14 cellular contexts compared by ENCODE assay signal in genomic region chr22:19876941-19877625, GRCh38. TPM values are rescaled to one million over a fixed set of nuclear protein-coding genes. Genes with fewer than 3 reads are reported as not detected.
A peak's percentile ranks its signal among the peaks of the same experiment; 100 is the strongest.
DNase-seq lines count a peak whose midpoint lies in the region; ATAC-seq, FAIRE-seq and TF ChIP-seq lines count a peak whose summit lies in the region.
"Had no signal": no experiment of that assay in that cellular context is flagged by ENCODE, and none has a peak within 500 bp of the region (broad histone marks: within the 10 kb centered on the region; RNA-seq: fewer than 3 reads in every experiment).

No MANE protein-coding gene starts in this region.

- peaks cover 11 to 52% of the 10 kb centered on the region in 2 donors for H3K36me3 Mint-ChIP-seq in CD14-positive monocyte
- H3K36me3 Mint-ChIP-seq: CD4-positive, CD25-positive, alpha-beta regulatory T cell had no signal

- DNase-seq in CD14-positive monocyte (ENCODE audit: low spot score) (peak; percentile 39), GM12891 (ENCODE audit: insufficient read length, low spot score) (peak; percentile 19), dermis blood vessel endothelial cell (peak; percentile 13), trophoblast cell (no peak), T-helper 2 cell (no peak)
- DNase-seq: activated CD4-positive, CD25-positive, alpha-beta regulatory T cell; CD4-positive, CD25-positive, alpha-beta regulatory T cell; NCI-H1105 treated with DMSO at 0.1 percent for 48 hours; stimulated activated CD4-positive, alpha-beta T cell treated with anti-CD3 and anti-CD28 coated beads, Interleukin-2, amount 100 ng/mL, for 48 hours had no signal

- H3K14ac ChIP-seq in trophoblast cell (ENCODE audit: low read length) = no peak overlapping the region

- no CpG with 5 or more reads among the region's 18 CpGs for WGBS in trophoblast cell (ENCODE audit: extremely low coverage, insufficient coverage, insufficient read length)

- no peak overlapping the region for H2BK5ac ChIP-seq in trophoblast cell (ENCODE audit: low read depth, low read length, poor library complexity)

- FAIRE-seq in GM12891 (lab: Jason Lieb, UNC) = no peak
- FAIRE-seq: frontal cortex had no signal

- no peak for TF ChIP-seq POLR2A in GM12891 (IDR thresholded peaks at IDR 0.05; ENCODE audit: low read depth, low read length)

- H4K8ac ChIP-seq in trophoblast cell (ENCODE audit: low read depth, low read length) = no peak overlapping the region

- no peak for ATAC-seq in GM21390 (IDR thresholded peaks at IDR 0.05; ENCODE audit: unreplicated experiment)
- ATAC-seq in GM19463 (IDR thresholded peaks at IDR 0.05; ENCODE audit: unreplicated experiment) = no peak

- no peak overlapping the region for H3K4me2 ChIP-seq in trophoblast cell (ENCODE audit: low read length)

- H3K36me3 ChIP-seq in trophoblast cell (ENCODE audit: control insufficient read depth in 1 of 2, insufficient read depth in 2 of 2, low read length in 2 of 2) = no peaks in the 10 kb centered on the region
- H3K36me3 ChIP-seq: brain microvascular endothelial cell had no signal

- no peaks in the 10 kb centered on the region for H3K4me1 Mint-ChIP-seq in CD14-positive monocyte
- H3K4me1 Mint-ChIP-seq: IgD-negative memory B cell had no signal

- no peaks in the 10 kb centered on the region for H3K9me3 Mint-ChIP-seq in CD14-positive monocyte
- H3K9me3 Mint-ChIP-seq: CD4-positive, CD25-positive, alpha-beta regulatory T cell; IgD-negative memory B cell had no signal

- H3K79me2 ChIP-seq in trophoblast cell (ENCODE audit: control insufficient read depth, insufficient read depth, low read length, poor library complexity) = peaks cover 13% of the 10 kb centered on the region

- H2BK120ac ChIP-seq in trophoblast cell (ENCODE audit: insufficient read depth, low read length, poor library complexity) = no peak overlapping the region

- no peaks in the 10 kb centered on the region for H3K27me3 ChIP-seq in trophoblast cell (ENCODE audit: insufficient read depth, low read length)
- H3K27me3 ChIP-seq: brain microvascular endothelial cell had no signal

- H3K18ac ChIP-seq in trophoblast cell (ENCODE audit: low read length) = no peak overlapping the region

- H3K27me3 Mint-ChIP-seq in CD14-positive monocyte (ENCODE audit: low read depth in 3 of 3) = no peaks in the 10 kb centered on the region
- H3K27me3 Mint-ChIP-seq: CD4-positive, CD25-positive, alpha-beta regulatory T cell; IgD-negative memory B cell had no signal

- H4K12ac ChIP-seq in trophoblast cell (ENCODE audit: low read depth, low read length) = no peak overlapping the region

- H3K27ac ChIP-seq in trophoblast cell (ENCODE audit: low read depth, low read length) = no peak overlapping the region

- peak overlapping the region in 1 of 7 donors; percentile 71 for H3K27ac Mint-ChIP-seq in CD14-positive monocyte
- H3K27ac Mint-ChIP-seq: CD4-positive, CD25-positive, alpha-beta regulatory T cell; IgD-negative memory B cell had no signal

- H3K4me3 Mint-ChIP-seq in CD14-positive monocyte = no peak overlapping the region
- H3K4me3 Mint-ChIP-seq: CD4-positive, CD25-positive, alpha-beta regulatory T cell; IgD-negative memory B cell had no signal

- no peak overlapping the region for H3K4ac ChIP-seq in trophoblast cell (ENCODE audit: low read depth, low read length)

- H2BK12ac ChIP-seq in trophoblast cell (ENCODE audit: low read length) = peak overlapping the region; percentile 1

- H4K91ac ChIP-seq in trophoblast cell (ENCODE audit: low read depth, low read length) = no peak overlapping the region

- intact Hi-C loops in CD14-positive monocyte (cut with micrococcal nuclease) = no loop called here

- peak overlapping the region; percentile 14 for H3K4me3 ChIP-seq in trophoblast cell (ENCODE audit: low read depth, low read length)

- no peak overlapping the region for H2AFZ ChIP-seq in trophoblast cell (ENCODE audit: insufficient read depth, low read length, poor library complexity)

- no peak for TF ChIP-seq CTCF in CD14-positive monocyte (IDR thresholded peaks at IDR 0.05)

- peaks cover 3% of the 10 kb centered on the region for H3K9me3 ChIP-seq in trophoblast cell (ENCODE audit: insufficient read depth, low read depth, low read length)

- H3K23ac ChIP-seq in trophoblast cell (ENCODE audit: low read length) = no peak overlapping the region

- H3K4me1 ChIP-seq in trophoblast cell (ENCODE audit: control insufficient read depth in 1 of 2, insufficient read depth in 2 of 2, low read length in 2 of 2) = peaks cover 23 to 25% of the 10 kb centered on the region in 2 experiments

- no peak overlapping the region for H3K9ac ChIP-seq in trophoblast cell (ENCODE audit: low read length)

- H2AK5ac ChIP-seq in trophoblast cell (ENCODE audit: low read length) = peak overlapping the region; percentile 26

- H3K79me1 ChIP-seq in trophoblast cell (ENCODE audit: low read length) = peaks cover 28% of the 10 kb centered on the region

TF ChIP-seq in GM12891, 5 proteins besides CTCF, POLR2A, EP300 and RAD21:
- no peak for TF ChIP-seq POLR2AphosphoS5 (IDR thresholded peaks at IDR 0.05; ENCODE audit: low read depth, low read length)

RNA-seq across cellular contexts. Expression of gene GNB1L, which starts 22.4 kb away (rescaled TPM):
- 1 to 10 TPM; 4.8 to 6.0 TPM for polyA plus RNA-seq in CD14-positive monocyte
- polyA plus RNA-seq in GM12891 (2012; ENCODE audit: low read depth, missing spikeins) = 3.5 TPM
- total RNA-seq in dermis blood vessel endothelial cell = 7.3 and 12.4 TPM in 2 replicates
- polyA plus RNA-seq in trophoblast cell (2013) = 10.4 and 11.5 TPM in 2 replicates

RNA-seq across cellular contexts. Expression of gene RTL10, which starts 22.4 kb away (rescaled TPM):
- 1 to 10 TPM; 1.4 to 1.5 TPM for polyA plus RNA-seq in CD14-positive monocyte
- polyA plus RNA-seq in GM12891 (2012; ENCODE audit: low read depth, missing spikeins) = 5.7 TPM
- total RNA-seq in dermis blood vessel endothelial cell = 28.1 and 30.7 TPM in 2 replicates
- 10.8 and 11.6 TPM in 2 replicates for polyA plus RNA-seq in trophoblast cell (2013)

Comparison
In these comparisons a context has a peak if more than half of its experiments do, and no peak if none do; other contexts are left out.
1. DNase-seq: peak in CD14-positive monocyte (single experiment), GM12891 (single experiment) and dermis blood vessel endothelial cell (single experiment); none in trophoblast cell (0 of 2) and T-helper 2 cell (0 of 5).